10 cellular contexts compared by ENCODE assay signal in the genomic region with DNA sequence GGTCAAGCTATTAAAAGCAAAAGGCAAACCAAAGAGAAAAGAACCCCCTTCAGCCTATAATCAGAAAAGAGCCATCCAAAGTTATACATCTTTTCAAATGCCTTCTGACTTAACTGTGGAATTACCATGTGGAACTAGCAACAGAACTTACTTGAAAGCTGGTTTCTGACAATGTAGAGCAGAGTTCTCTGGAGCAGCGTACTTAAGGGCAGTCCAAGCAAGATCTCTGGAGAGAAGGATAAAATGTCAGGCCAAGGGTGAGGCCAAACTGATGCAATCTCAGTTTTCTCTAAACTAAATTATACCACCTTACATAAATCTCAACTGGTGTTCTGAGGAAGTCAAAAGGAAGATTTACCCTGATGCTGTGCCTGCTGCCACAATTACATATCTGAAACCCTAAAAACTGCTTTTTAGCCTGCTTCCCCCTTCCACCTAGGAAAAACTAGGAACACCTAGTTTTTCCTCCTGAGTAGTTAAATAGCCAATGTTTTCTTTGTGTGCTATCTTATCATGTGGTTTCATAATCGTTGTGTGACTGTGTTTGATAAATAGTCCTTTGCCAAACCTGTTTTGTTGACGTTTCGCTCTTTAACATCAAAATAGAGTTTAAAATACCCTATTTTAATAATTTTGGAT. TPM values are rescaled to one million over a fixed set of nuclear protein-coding genes. Genes with fewer than 3 reads are reported as not detected.
DNase-seq lines count a peak whose midpoint lies in the region; ATAC-seq, FAIRE-seq and TF ChIP-seq lines count a peak whose summit lies in the region.
"Had no signal": no experiment of that assay in that cellular context is flagged by ENCODE, and none has a peak within 500 bp of the region (broad histone marks: within the 10 kb centered on the region; RNA-seq: fewer than 3 reads in every experiment).

No MANE protein-coding gene starts in this region.

- H3K27ac ChIP-seq in VCaP, result peak overlapping the region; percentile 57
- peak overlapping the region; percentile 4 for H3K27ac ChIP-seq in suprapubic skin

- no peak for FAIRE-seq in HTR-8/SVneo (lab: Jason Lieb, UNC)

- no peak overlapping the region for H3K4me3 ChIP-seq in suprapubic skin
- H3K4me3 ChIP-seq: MG63 had no signal

- no peak for DNase-seq in left ventricle myocardium superior
- DNase-seq in suprapubic skin (ENCODE audit: low spot score in 2 of 2), result no peak
- no peak for DNase-seq in globus pallidus (ENCODE audit: low spot score)
- no peak for DNase-seq in HTR-8/SVneo (ENCODE audit: insufficient read length, low spot score)
- no peak for DNase-seq in RPMI8226
- DNase-seq: activated naive CD8-positive, alpha-beta T cell treated with anti-CD3 and anti-CD28 coated beads, Interleukin-2, amount 50 U/mL, for 24 hours; MG63; stimulated activated CD4-positive, alpha-beta T cell treated with anti-CD3 and anti-CD28 coated beads, Interleukin-15, amount 100 ng/mL, for 24 hours had no signal

- no peaks in the 10 kb centered on the region for H3K9me3 ChIP-seq in suprapubic skin
- H3K9me3 ChIP-seq: MG63 had no signal

- TF ChIP-seq EP300 in suprapubic skin (IDR thresholded peaks at IDR 0.05), result no peak

- TF ChIP-seq POLR2A in suprapubic skin (IDR thresholded peaks at IDR 0.05), result no peak

- intact Hi-C loops in left ventricle myocardium superior (cut with micrococcal nuclease), result no loop called here

- peak; percentile 3 for ATAC-seq in GM21526 (IDR thresholded peaks at IDR 0.05; ENCODE audit: low FRiP score, unreplicated experiment)
- ATAC-seq in left ventricle myocardium superior, result peak; percentile 87
- ATAC-seq: activated naive CD8-positive, alpha-beta T cell treated with anti-CD3 and anti-CD28 coated beads, Interleukin-2, amount 50 U/mL, for 24 hours had no signal

- TF ChIP-seq CTCF in VCaP (conservative IDR thresholded peaks at IDR 0.05), result no peak
- TF ChIP-seq CTCF in suprapubic skin (IDR thresholded peaks at IDR 0.05), result no peak

- 47% methylated on average over 4 of the region's 4 CpGs for WGBS in suprapubic skin

- H3K27me3 ChIP-seq in suprapubic skin, result no peaks in the 10 kb centered on the region
- H3K27me3 ChIP-seq: MG63 had no signal

- H3K4me1 ChIP-seq in suprapubic skin, result peaks cover 58% of the 10 kb centered on the region

- peaks cover 11% of the 10 kb centered on the region for H3K36me3 ChIP-seq in suprapubic skin
- H3K36me3 ChIP-seq: MG63 had no signal

RNA-seq across cellular contexts. Expression of a gene that starts 28.0 kb away (rescaled TPM):
- total RNA-seq in left ventricle myocardium superior (10.2 TPM), suprapubic skin (10 to 100 TPM; 11.1 to 28.4 (median 22.1) TPM)
